In the genomic region with DNA sequence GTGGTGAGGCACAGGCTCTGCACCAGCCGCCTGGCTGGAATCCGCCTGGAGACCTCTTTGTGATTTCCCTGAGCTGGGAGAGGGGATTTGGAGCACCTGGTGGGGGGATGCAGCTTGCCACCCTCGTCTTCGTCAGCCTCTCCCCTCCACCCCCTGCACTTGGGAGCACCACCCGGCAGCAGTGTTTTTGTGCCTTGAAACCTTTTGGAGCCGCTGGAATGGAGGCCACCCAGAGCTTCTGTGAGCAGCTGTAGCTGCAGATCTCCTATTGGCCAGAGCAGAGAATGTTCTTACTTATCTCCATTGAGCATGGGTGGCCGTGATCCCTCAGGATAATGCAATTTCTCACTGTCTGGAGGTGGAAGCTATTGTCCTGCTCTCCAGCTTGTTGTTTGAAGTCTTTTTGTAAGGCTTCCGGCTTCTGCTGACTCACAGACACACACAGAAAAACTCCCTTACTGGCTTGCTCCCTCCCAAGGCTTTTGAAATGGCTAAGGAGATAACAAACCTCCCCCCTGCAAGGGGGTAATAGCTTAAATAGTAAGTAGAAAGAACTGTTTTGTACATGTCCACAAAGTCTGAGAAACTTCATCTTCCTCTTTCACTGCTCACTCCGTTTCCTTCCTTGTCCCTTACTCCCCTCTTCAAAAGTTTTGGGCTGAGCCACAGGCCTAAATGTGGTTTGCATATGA, we compare ENCODE assay signal across 1 cellular context.
A peak's percentile ranks its signal among the peaks of the same experiment; 100 is the strongest.
TF ChIP-seq lines count a peak whose summit lies in the region.

No MANE protein-coding gene starts in this region.

TF ChIP-seq in K562, 482 proteins besides CTCF, POLR2A, EP300 and RAD21 (continued from another document):
- TF ChIP-seq, protein P1, sequence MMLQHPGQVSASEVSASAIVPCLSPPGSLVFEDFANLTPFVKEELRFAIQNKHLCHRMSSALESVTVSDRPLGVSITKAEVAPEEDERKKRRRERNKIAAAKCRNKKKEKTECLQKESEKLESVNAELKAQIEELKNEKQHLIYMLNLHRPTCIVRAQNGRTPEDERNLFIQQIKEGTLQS (IDR thresholded peaks at IDR 0.05): peak; percentile 72
- TF ChIP-seq, protein P1 (CRISPR knock-in tag; conservative IDR thresholded peaks at IDR 0.05): no peak
- no peak for TF ChIP-seq SAFB (IDR thresholded peaks at IDR 0.05; ENCODE audit: borderline replicate concordance, low read depth, low read length)
- TF ChIP-seq, protein P2, sequence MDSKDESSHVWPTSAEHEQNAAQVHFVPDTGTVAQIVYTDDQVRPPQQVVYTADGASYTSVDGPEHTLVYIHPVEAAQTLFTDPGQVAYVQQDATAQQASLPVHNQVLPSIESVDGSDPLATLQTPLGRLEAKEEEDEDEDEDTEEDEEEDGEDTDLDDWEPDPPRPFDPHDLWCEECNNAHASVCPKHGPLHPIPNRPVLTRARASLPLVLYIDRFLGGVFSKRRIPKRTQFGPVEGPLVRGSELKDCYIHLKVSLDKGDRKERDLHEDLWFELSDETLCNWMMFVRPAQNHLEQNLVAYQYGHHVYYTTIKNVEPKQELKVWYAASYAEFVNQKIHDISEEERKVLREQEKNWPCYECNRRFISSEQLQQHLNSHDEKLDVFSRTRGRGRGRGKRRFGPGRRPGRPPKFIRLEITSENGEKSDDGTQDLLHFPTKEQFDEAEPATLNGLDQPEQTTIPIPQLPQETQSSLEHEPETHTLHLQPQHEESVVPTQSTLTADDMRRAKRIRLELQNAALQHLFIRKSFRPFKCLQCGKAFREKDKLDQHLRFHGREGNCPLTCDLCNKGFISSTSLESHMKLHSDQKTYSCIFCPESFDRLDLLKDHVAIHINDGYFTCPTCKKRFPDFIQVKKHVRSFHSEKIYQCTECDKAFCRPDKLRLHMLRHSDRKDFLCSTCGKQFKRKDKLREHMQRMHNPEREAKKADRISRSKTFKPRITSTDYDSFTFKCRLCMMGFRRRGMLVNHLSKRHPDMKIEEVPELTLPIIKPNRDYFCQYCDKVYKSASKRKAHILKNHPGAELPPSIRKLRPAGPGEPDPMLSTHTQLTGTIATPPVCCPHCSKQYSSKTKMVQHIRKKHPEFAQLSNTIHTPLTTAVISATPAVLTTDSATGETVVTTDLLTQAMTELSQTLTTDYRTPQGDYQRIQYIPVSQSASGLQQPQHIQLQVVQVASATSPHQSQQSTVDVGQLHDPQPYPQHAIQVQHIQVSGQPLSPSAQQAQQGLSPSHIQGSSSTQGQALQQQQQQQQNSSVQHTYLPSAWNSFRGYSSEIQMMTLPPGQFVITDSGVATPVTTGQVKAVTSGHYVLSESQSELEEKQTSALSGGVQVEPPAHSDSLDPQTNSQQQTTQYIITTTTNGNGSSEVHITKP (IDR thresholded peaks at IDR 0.05; ENCODE audit: partially characterized antibody): peak; percentile 94
- TF ChIP-seq, protein P3, sequence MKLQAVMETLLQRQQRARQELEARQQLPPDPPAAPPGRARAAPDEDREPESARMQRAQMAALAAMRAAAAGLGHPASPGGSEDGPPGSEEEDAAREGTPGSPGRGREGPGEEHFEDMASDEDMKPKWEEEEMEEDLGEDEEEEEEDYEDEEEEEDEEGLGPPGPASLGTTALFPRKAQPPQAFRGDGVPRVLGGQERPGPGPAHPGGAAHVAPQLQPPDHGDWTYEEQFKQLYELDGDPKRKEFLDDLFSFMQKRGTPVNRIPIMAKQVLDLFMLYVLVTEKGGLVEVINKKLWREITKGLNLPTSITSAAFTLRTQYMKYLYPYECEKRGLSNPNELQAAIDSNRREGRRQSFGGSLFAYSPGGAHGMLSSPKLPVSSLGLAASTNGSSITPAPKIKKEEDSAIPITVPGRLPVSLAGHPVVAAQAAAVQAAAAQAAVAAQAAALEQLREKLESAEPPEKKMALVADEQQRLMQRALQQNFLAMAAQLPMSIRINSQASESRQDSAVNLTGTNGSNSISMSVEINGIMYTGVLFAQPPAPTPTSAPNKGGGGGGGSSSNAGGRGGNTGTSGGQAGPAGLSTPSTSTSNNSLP (IDR thresholded peaks at IDR 0.05; ENCODE audit: borderline replicate concordance, low read depth, low read length): peak; percentile 50; the same call in 1 of the 2 replicates
- TF ChIP-seq, protein P4, sequence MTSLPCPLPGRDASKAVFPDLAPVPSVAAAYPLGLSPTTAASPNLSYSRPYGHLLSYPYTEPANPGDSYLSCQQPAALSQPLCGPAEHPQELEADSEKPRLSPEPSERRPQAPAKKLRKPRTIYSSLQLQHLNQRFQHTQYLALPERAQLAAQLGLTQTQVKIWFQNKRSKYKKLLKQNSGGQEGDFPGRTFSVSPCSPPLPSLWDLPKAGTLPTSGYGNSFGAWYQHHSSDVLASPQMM (CRISPR knock-in tag; IDR thresholded peaks at IDR 0.05): no peak
- TF ChIP-seq, protein P5, sequence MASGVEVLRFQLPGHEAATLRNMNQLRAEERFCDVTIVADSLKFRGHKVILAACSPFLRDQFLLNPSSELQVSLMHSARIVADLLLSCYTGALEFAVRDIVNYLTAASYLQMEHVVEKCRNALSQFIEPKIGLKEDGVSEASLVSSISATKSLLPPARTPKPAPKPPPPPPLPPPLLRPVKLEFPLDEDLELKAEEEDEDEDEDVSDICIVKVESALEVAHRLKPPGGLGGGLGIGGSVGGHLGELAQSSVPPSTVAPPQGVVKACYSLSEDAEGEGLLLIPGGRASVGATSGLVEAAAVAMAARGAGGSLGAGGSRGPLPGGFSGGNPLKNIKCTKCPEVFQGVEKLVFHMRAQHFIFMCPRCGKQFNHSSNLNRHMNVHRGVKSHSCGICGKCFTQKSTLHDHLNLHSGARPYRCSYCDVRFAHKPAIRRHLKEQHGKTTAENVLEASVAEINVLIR (CRISPR knock-in tag; IDR thresholded peaks at IDR 0.05): no peak
- TF ChIP-seq TAF9B (IDR thresholded peaks at IDR 0.05; ENCODE audit: partially characterized antibody): peak; percentile 63
- TF ChIP-seq NFXL1 (CRISPR knock-in tag; IDR thresholded peaks at IDR 0.05): no peak
- peak; percentile 95 for TF ChIP-seq LEF1 (IDR thresholded peaks at IDR 0.05)
- no peak; the same call in 1 of the 2 replicates for TF ChIP-seq MEF2A (IDR thresholded peaks at IDR 0.05; ENCODE audit: control insufficient read depth, low read depth, low read length)
- TF ChIP-seq YY1 (IDR thresholded peaks at IDR 0.05; ENCODE audit: borderline replicate concordance in 1 of 3, control insufficient read depth in 1 of 3, extremely low read depth in 1 of 3, insufficient read depth in 3 of 3, insufficient read length in 1 of 3, insufficient replicate concordance in 2 of 3, low read depth in 1 of 3, low read length in 2 of 3): peak in 1 of 3 experiments; percentile 49
- TF ChIP-seq ATF1 (CRISPR knock-in tag; IDR thresholded peaks at IDR 0.05): no peak
- peak; percentile 65; the same call in 1 of the 2 replicates for TF ChIP-seq ATF1 (tag; IDR thresholded peaks at IDR 0.05)
- TF ChIP-seq MTA3 (IDR thresholded peaks at IDR 0.05; ENCODE audit: borderline replicate concordance): peak; percentile 65; the same call in 1 of the 2 replicates
- no peak for TF ChIP-seq ZNF707 (CRISPR knock-in tag; conservative IDR thresholded peaks at IDR 0.05)
- TF ChIP-seq TAL1 (IDR thresholded peaks at IDR 0.05): peak; percentile 80
- TF ChIP-seq ZNF324 (CRISPR knock-in tag; IDR thresholded peaks at IDR 0.05): no peak
- TF ChIP-seq, protein P6, sequence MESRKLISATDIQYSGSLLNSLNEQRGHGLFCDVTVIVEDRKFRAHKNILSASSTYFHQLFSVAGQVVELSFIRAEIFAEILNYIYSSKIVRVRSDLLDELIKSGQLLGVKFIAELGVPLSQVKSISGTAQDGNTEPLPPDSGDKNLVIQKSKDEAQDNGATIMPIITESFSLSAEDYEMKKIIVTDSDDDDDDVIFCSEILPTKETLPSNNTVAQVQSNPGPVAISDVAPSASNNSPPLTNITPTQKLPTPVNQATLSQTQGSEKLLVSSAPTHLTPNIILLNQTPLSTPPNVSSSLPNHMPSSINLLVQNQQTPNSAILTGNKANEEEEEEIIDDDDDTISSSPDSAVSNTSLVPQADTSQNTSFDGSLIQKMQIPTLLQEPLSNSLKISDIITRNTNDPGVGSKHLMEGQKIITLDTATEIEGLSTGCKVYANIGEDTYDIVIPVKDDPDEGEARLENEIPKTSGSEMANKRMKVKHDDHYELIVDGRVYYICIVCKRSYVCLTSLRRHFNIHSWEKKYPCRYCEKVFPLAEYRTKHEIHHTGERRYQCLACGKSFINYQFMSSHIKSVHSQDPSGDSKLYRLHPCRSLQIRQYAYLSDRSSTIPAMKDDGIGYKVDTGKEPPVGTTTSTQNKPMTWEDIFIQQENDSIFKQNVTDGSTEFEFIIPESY (CRISPR knock-in tag; IDR thresholded peaks at IDR 0.05): no peak
- TF ChIP-seq, protein P7, sequence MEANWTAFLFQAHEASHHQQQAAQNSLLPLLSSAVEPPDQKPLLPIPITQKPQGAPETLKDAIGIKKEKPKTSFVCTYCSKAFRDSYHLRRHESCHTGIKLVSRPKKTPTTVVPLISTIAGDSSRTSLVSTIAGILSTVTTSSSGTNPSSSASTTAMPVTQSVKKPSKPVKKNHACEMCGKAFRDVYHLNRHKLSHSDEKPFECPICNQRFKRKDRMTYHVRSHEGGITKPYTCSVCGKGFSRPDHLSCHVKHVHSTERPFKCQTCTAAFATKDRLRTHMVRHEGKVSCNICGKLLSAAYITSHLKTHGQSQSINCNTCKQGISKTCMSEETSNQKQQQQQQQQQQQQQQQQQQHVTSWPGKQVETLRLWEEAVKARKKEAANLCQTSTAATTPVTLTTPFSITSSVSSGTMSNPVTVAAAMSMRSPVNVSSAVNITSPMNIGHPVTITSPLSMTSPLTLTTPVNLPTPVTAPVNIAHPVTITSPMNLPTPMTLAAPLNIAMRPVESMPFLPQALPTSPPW (CRISPR knock-in tag; IDR thresholded peaks at IDR 0.05): peak; percentile 92
- TF ChIP-seq DACH1 (IDR thresholded peaks at IDR 0.05; ENCODE audit: partially characterized antibody): peak; percentile 79
- TF ChIP-seq TARDBP (IDR thresholded peaks at IDR 0.05): 0 out of 2 replicates have a peak, but pooled peaks have one; percentile 25
- TF ChIP-seq ZNF232 (CRISPR knock-in tag; IDR thresholded peaks at IDR 0.05): no peak
- TF ChIP-seq RCOR1 (IDR thresholded peaks at IDR 0.05; ENCODE audit: borderline replicate concordance in 1 of 2, low read depth in 2 of 2, low read length in 2 of 2): peak; percentile 52; a peak in 2 of 4 replicates
- peak; percentile 50 for TF ChIP-seq RBBP5 (IDR thresholded peaks at IDR 0.05; ENCODE audit: borderline replicate concordance, insufficient read depth, low read length, poor library complexity, severe bottlenecking)
- TF ChIP-seq FOXJ3 (CRISPR knock-in tag; IDR thresholded peaks at IDR 0.05): no peak
- peak; percentile 87 for TF ChIP-seq JUND (IDR thresholded peaks at IDR 0.05; ENCODE audit: borderline replicate concordance, low read depth, low read length)
- TF ChIP-seq JUND (tag; IDR thresholded peaks at IDR 0.05; ENCODE audit: borderline replicate concordance, low read depth, low read length): peak; percentile 82; the same call in 2 of the 3 replicates
- TF ChIP-seq, protein P8, sequence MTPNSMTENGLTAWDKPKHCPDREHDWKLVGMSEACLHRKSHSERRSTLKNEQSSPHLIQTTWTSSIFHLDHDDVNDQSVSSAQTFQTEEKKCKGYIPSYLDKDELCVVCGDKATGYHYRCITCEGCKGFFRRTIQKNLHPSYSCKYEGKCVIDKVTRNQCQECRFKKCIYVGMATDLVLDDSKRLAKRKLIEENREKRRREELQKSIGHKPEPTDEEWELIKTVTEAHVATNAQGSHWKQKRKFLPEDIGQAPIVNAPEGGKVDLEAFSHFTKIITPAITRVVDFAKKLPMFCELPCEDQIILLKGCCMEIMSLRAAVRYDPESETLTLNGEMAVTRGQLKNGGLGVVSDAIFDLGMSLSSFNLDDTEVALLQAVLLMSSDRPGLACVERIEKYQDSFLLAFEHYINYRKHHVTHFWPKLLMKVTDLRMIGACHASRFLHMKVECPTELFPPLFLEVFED (CRISPR knock-in tag; conservative IDR thresholded peaks at IDR 0.05): no peak
- peak; percentile 77 to 84 for TF ChIP-seq FOXK2 (conservative IDR thresholded peaks at IDR 0.05 in 1 of 2, IDR thresholded peaks at IDR 0.05 in 1 of 2; ENCODE audit: low read depth in 2 of 2)
- no peak for TF ChIP-seq PHF20 (IDR thresholded peaks at IDR 0.05; ENCODE audit: partially characterized antibody)
- TF ChIP-seq SMARCB1 (IDR thresholded peaks at IDR 0.05; ENCODE audit: insufficient read length, low read depth): no peak
